ENCODE assay signal across 23 cellular contexts in the genomic region with DNA sequence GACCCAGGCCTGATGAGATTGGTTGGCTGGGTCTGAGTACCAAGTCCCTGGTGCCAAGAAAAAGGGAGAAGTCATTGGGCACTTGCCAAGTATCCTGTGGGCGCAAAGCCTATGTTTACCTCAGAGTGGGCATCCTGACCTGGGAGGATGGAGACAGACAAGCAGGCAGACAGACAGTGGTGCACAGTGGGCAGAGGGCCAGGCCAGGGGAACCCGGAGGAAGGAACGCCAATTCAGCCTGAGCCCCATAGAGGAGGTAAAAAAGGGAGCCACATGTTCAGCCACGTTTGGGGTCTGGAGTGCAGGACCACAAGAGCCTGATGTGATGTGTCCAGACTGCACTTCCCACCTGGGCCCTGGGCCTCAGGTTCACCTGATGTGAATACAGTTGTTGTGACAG.
"Had no signal": no experiment of that assay in that cellular context is flagged by ENCODE, and none has a peak within 500 bp of the region (broad histone marks: within the 10 kb centered on the region; RNA-seq: fewer than 3 reads in every experiment).

No MANE protein-coding gene starts in this region.

- ATAC-seq: esophagus mucosa; gastrocnemius medialis; left lung; naive thymus-derived CD8-positive, alpha-beta T cell; psoas muscle; right cardiac atrium; stimulated activated memory B cell treated with anti-CD40 and anti-IgM and Interleukin-4, amounts not matched to agents 10 μg/mL and 1 μg/mL and 100 μg/mL, for 72 hours; stimulated activated naive CD8-positive, alpha-beta T cell treated with anti-CD3 and anti-CD28 coated beads, Interleukin-15, Interleukin-2, amounts not matched to agents 100 U/mL and 50 U/mL, for 24 hours had no signal

- H3K27ac ChIP-seq: epithelial cell of prostate, gastrocnemius medialis, left lung, ovary, psoas muscle, skin epidermis, spleen, testis, tibial artery had no signal

- H3K27me3 ChIP-seq: gastrocnemius medialis, left lung, ovary, spleen, testis, tibial artery had no signal

- H3K36me3 ChIP-seq: ovary had no signal

- H3K4me1 ChIP-seq: psoas muscle, testis had no signal

- DNase-seq: effector CD8-positive, alpha-beta T cell; endodermal cell; foreskin fibroblast; gastrocnemius medialis; kidney; mesenchymal stem cell; midbrain; naive thymus-derived CD8-positive, alpha-beta T cell; nephron progenitor cell; nucleus accumbens; ovary; psoas muscle; right cardiac atrium; spleen; stimulated activated CD4-positive, alpha-beta T cell treated with anti-CD3 and anti-CD28 coated beads, Interleukin-4, amount 100 ng/mL, for 4 hours; stimulated activated naive CD8-positive, alpha-beta T cell treated with anti-CD3 and anti-CD28 coated beads, Interleukin-15, Interleukin-2, amounts not matched to agents 100 U/mL and 50 U/mL, for 24 hours; testis; tibial artery had no signal

- H3K4me3 ChIP-seq: gastrocnemius medialis, left lung, ovary, psoas muscle, skin epidermis, spleen, testis, tibial artery had no signal

- H3K9me3 ChIP-seq: gastrocnemius medialis, left lung, ovary, psoas muscle, spleen, testis, tibial artery had no signal
